Comparison of ENCODE assay signal across 9 cellular contexts in genomic region chr6:46130665-46131064, GRCh38. TPM values are rescaled to one million over a fixed set of nuclear protein-coding genes. Genes with fewer than 3 reads are reported as not detected.
DNase-seq lines count a peak whose midpoint lies in the region; ATAC-seq and TF ChIP-seq lines count a peak whose summit lies in the region.
"Had no signal": no experiment of that assay in that cellular context is flagged by ENCODE, and none has a peak within 500 bp of the region (broad histone marks: within the 10 kb centered on the region; RNA-seq: fewer than 3 reads in every experiment).

No MANE protein-coding gene starts in this region.

- peak overlapping the region; percentile 64; the same call in 1 of the 2 replicates for H3K27ac ChIP-seq in VCaP
- peak overlapping the region; percentile 1 for H3K27ac ChIP-seq in layer of hippocampus (ENCODE audit: low read depth, low read length)
- peak overlapping the region in 1 of 2 donors; percentile 85 for H3K27ac ChIP-seq in testis

- H3K36me3 Mint-ChIP-seq in activated CD8-positive, alpha-beta memory T cell treated with anti-CD3 and anti-CD28 coated beads, Interleukin-2, amount 10 ng/mL, durations not matched to agents 7 days and 5 days: peaks cover 5% of the 10 kb centered on the region

- peak overlapping the region; percentile 87 for H3K27ac Mint-ChIP-seq in activated CD8-positive, alpha-beta memory T cell treated with anti-CD3 and anti-CD28 coated beads, Interleukin-2, amount 10 ng/mL, durations not matched to agents 7 days and 5 days

- no peaks in the 10 kb centered on the region for H3K36me3 ChIP-seq in testis (ENCODE audit: low read depth, missing control alignments)

- H3K9me3 ChIP-seq in testis: no peaks in the 10 kb centered on the region

- CTCF ChIA-PET in activated CD8-positive, alpha-beta memory T cell treated with anti-CD3 and anti-CD28 coated beads, Interleukin-2, amount 10 ng/mL, durations not matched to agents 7 days and 5 days (lab: Charles Lee): interaction anchor here (1.1 to 2.3 kb wide), 2 partner anchors 9 to 16 kb away, joined by 3 to 6 read pairs; no protein-coding TSS in a partner anchor

- ATAC-seq in activated CD8-positive, alpha-beta memory T cell treated with anti-CD3 and anti-CD28 coated beads, Interleukin-2, amount 10 ng/mL, durations not matched to agents 7 days and 5 days: no peak
- ATAC-seq in activated CD4-positive, CD25-positive, alpha-beta regulatory T cell treated with anti-CD3 and anti-CD28 coated beads, Interleukin-2, amount 50 U/mL, for 24 hours: no peak

- H3K9me3 Mint-ChIP-seq in activated CD8-positive, alpha-beta memory T cell treated with anti-CD3 and anti-CD28 coated beads, Interleukin-2, amount 10 ng/mL, durations not matched to agents 7 days and 5 days (ENCODE audit: low read depth): no peaks in the 10 kb centered on the region

- intact Hi-C loops in testis (cut with DNase I; ENCODE audit: low total_unique reads): no loop called here

- TF ChIP-seq POLR2A in testis (IDR thresholded peaks at IDR 0.05): no peak

- H3K4me3 ChIP-seq in testis: peak overlapping the region; percentile 74 to 92

- H3K27me3 ChIP-seq in layer of hippocampus (ENCODE audit: control insufficient read depth, insufficient read depth, low read length): no peaks in the 10 kb centered on the region
- no peaks in the 10 kb centered on the region for H3K27me3 ChIP-seq in testis

- no peak for TF ChIP-seq CTCF in VCaP (conservative IDR thresholded peaks at IDR 0.05)
- no peak for TF ChIP-seq CTCF in testis (IDR thresholded peaks at IDR 0.05)

- H3K4me1 ChIP-seq in testis: peaks cover 4% of the 10 kb centered on the region

- H3K4me1 Mint-ChIP-seq in activated CD8-positive, alpha-beta memory T cell treated with anti-CD3 and anti-CD28 coated beads, Interleukin-2, amount 10 ng/mL, durations not matched to agents 7 days and 5 days: peaks cover 31% of the 10 kb centered on the region

- WGBS in testis, 2 donors: 35 to 41% methylated on average over 4 of the region's 4 CpGs

- peak overlapping the region; percentile 84 for H3K4me3 Mint-ChIP-seq in activated CD8-positive, alpha-beta memory T cell treated with anti-CD3 and anti-CD28 coated beads, Interleukin-2, amount 10 ng/mL, durations not matched to agents 7 days and 5 days

- H3K27me3 Mint-ChIP-seq in activated CD8-positive, alpha-beta memory T cell treated with anti-CD3 and anti-CD28 coated beads, Interleukin-2, amount 10 ng/mL, durations not matched to agents 7 days and 5 days: no peaks in the 10 kb centered on the region

- no peak for DNase-seq in activated CD8-positive, alpha-beta memory T cell treated with anti-CD3 and anti-CD28 coated beads, Interleukin-2, amount 10 ng/mL, durations not matched to agents 7 days and 5 days
- no peak for DNase-seq in activated CD8-positive, alpha-beta memory T cell treated with anti-CD3 and anti-CD28 coated beads, Interleukin-2, amount 50 U/mL, for 4 hours
- DNase-seq in testis (peak; percentile 20), DMS153 treated with DMSO at 0.1 percent for 48 hours (lab: John Stamatoyannopoulos, UW; ENCODE audit: unreplicated experiment) (no peak), NCI-H82 (lab: John Stamatoyannopoulos, UW) (no peak)

RNA-seq across cellular contexts. Expression of gene ENPP4, which starts 0.9 kb away (rescaled TPM):
- 1 to 10 TPM; 7.1 to 8.0 TPM for total RNA-seq in activated CD8-positive, alpha-beta memory T cell treated with anti-CD3 and anti-CD28 coated beads, Interleukin-2, amount 10 ng/mL, durations not matched to agents 7 days and 5 days
- 10 to 100 TPM; 21.1 to 23.1 TPM for total RNA-seq in testis
- polyA plus RNA-seq in testis (ENCODE audit: insufficient read depth, low read depth, low replicate concordance): 13.0 TPM

RNA-seq across cellular contexts. Expression of gene ENPP5, which starts 40.1 kb away (rescaled TPM):
- total RNA-seq in activated CD8-positive, alpha-beta memory T cell treated with anti-CD3 and anti-CD28 coated beads, Interleukin-2, amount 10 ng/mL, durations not matched to agents 7 days and 5 days: under 1 TPM in 1 of 2 experiments, not detected in 1; 0.58 TPM
- total RNA-seq in testis: 100 to 1,000 TPM; 114 to 122 TPM
- 72.4 TPM for polyA plus RNA-seq in testis (ENCODE audit: insufficient read depth, low read depth, low replicate concordance)
- polyA plus RNA-seq: BJ had no signal

Comparison
In these comparisons a context has a peak if more than half of its experiments do, and no peak if none do; other contexts are left out.
1. RNA of gene ENPP5, which starts 40.1 kb away (total RNA-seq): 114 to 122 TPM in testis; 0.58 TPM in activated CD8-positive, alpha-beta memory T cell treated with anti-CD3 and anti-CD28 coated beads, Interleukin-2, amount 10 ng/mL, durations not matched to agents 7 days and 5 days; every median in the first group is over 10 times any median in the second.